ENCODE assay signal across 1 cellular context in the genomic region with DNA sequence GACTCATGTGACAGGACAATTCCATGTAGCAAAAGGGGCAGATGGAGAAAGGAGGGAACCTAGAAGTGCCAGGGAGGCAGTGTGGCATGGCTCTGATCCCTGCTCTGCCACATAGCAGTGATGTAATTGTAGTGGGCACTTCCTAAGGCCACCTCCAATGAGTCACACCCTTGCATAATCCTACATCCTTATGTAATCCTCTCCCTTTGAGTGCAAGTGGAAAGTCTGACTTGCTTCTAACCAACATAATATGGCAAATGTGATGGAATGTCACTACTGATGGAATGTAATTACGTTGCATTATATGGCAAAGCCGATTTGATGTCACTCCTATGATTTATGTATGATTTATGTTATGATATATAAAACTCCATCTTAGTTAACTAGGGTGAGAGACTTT.
TF ChIP-seq lines count a peak whose summit lies in the region.

No MANE protein-coding gene starts in this region.

TF ChIP-seq in K562, 482 proteins besides CTCF, POLR2A, EP300 and RAD21 (continued from another document and continues in another):
- TF ChIP-seq, protein P1, sequence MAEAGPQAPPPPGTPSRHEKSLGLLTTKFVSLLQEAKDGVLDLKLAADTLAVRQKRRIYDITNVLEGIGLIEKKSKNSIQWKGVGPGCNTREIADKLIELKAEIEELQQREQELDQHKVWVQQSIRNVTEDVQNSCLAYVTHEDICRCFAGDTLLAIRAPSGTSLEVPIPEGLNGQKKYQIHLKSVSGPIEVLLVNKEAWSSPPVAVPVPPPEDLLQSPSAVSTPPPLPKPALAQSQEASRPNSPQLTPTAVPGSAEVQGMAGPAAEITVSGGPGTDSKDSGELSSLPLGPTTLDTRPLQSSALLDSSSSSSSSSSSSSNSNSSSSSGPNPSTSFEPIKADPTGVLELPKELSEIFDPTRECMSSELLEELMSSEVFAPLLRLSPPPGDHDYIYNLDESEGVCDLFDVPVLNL (CRISPR knock-in tag; IDR thresholded peaks at IDR 0.05; ENCODE audit: low read depth), result no peak
- TF ChIP-seq KDM5B (IDR thresholded peaks at IDR 0.05; ENCODE audit: insufficient replicate concordance, low read depth, low read length), result no peak
- TF ChIP-seq TSC22D4 (tag; IDR thresholded peaks at IDR 0.05), result no peak
- no peak for TF ChIP-seq SIRT6 (IDR thresholded peaks at IDR 0.05; ENCODE audit: low read depth, low read length)
- 0 out of 2 replicates have a peak, but pooled peaks have one; percentile 27 for TF ChIP-seq ARID1B (IDR thresholded peaks at IDR 0.05)
- TF ChIP-seq, protein P2, sequence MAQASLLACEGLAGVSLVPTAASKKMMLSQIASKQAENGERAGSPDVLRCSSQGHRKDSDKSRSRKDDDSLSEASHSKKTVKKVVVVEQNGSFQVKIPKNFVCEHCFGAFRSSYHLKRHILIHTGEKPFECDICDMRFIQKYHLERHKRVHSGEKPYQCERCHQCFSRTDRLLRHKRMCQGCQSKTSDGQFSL (CRISPR knock-in tag; IDR thresholded peaks at IDR 0.05), result no peak
- TF ChIP-seq, protein P2 (tag; IDR thresholded peaks at IDR 0.05), result no peak
- TF ChIP-seq RBM39 (optimal IDR thresholded peaks at IDR 0.05; ENCODE audit: low read depth, low read length), result no peak
- no peak for TF ChIP-seq NCOA1 (IDR thresholded peaks at IDR 0.05; ENCODE audit: low read depth)
- no peak for TF ChIP-seq TARDBP (IDR thresholded peaks at IDR 0.05)
- peak; percentile 82 for TF ChIP-seq ATF7 (IDR thresholded peaks at IDR 0.05)
- TF ChIP-seq, protein P3, sequence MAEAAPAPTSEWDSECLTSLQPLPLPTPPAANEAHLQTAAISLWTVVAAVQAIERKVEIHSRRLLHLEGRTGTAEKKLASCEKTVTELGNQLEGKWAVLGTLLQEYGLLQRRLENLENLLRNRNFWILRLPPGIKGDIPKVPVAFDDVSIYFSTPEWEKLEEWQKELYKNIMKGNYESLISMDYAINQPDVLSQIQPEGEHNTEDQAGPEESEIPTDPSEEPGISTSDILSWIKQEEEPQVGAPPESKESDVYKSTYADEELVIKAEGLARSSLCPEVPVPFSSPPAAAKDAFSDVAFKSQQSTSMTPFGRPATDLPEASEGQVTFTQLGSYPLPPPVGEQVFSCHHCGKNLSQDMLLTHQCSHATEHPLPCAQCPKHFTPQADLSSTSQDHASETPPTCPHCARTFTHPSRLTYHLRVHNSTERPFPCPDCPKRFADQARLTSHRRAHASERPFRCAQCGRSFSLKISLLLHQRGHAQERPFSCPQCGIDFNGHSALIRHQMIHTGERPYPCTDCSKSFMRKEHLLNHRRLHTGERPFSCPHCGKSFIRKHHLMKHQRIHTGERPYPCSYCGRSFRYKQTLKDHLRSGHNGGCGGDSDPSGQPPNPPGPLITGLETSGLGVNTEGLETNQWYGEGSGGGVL (CRISPR knock-in tag; IDR thresholded peaks at IDR 0.05), result no peak
- no peak for TF ChIP-seq DNMT1 (IDR thresholded peaks at IDR 0.05)
- TF ChIP-seq ZBTB8A (IDR thresholded peaks at IDR 0.05; ENCODE audit: partially characterized antibody), result no peak
- no peak for TF ChIP-seq ZNF232 (CRISPR knock-in tag; IDR thresholded peaks at IDR 0.05)
- no peak for TF ChIP-seq ZNF717 (CRISPR knock-in tag; IDR thresholded peaks at IDR 0.05)
- no peak for TF ChIP-seq NR4A1 (CRISPR knock-in tag; IDR thresholded peaks at IDR 0.05)
- TF ChIP-seq NR4A1 (tag; IDR thresholded peaks at IDR 0.05), result no peak
- peak; percentile 94 for TF ChIP-seq FOSL1 (tag; conservative IDR thresholded peaks at IDR 0.05)
- TF ChIP-seq, protein P4, sequence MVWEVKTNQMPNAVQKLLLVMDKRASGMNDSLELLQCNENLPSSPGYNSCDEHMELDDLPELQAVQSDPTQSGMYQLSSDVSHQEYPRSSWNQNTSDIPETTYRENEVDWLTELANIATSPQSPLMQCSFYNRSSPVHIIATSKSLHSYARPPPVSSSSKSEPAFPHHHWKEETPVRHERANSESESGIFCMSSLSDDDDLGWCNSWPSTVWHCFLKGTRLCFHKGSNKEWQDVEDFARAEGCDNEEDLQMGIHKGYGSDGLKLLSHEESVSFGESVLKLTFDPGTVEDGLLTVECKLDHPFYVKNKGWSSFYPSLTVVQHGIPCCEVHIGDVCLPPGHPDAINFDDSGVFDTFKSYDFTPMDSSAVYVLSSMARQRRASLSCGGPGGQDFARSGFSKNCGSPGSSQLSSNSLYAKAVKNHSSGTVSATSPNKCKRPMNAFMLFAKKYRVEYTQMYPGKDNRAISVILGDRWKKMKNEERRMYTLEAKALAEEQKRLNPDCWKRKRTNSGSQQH (CRISPR knock-in tag; IDR thresholded peaks at IDR 0.05), result no peak
- TF ChIP-seq TBL1XR1 (IDR thresholded peaks at IDR 0.05; ENCODE audit: low read length in 2 of 2), result no peak
- TF ChIP-seq ZNF57 (CRISPR knock-in tag; IDR thresholded peaks at IDR 0.05), result no peak
- peak; percentile 88 for TF ChIP-seq JUN (IDR thresholded peaks at IDR 0.05; ENCODE audit: borderline replicate concordance, low read depth, low read length)
- TF ChIP-seq JUN (CRISPR knock-in tag; IDR thresholded peaks at IDR 0.05; ENCODE audit: borderline replicate concordance), result no peak
- TF ChIP-seq SMARCB1 (IDR thresholded peaks at IDR 0.05; ENCODE audit: insufficient read length, low read depth), result no peak
- TF ChIP-seq YY1 (IDR thresholded peaks at IDR 0.05; ENCODE audit: borderline replicate concordance in 1 of 3, control insufficient read depth in 1 of 3, extremely low read depth in 1 of 3, insufficient read depth in 3 of 3, insufficient read length in 1 of 3, insufficient replicate concordance in 2 of 3, low read depth in 1 of 3, low read length in 2 of 3), result no peak
- TF ChIP-seq NR2F6 (CRISPR knock-in tag; IDR thresholded peaks at IDR 0.05), result no peak
- TF ChIP-seq STAT5B (CRISPR knock-in tag; IDR thresholded peaks at IDR 0.05), result no peak
- TF ChIP-seq FIP1L1 (IDR thresholded peaks at IDR 0.05; ENCODE audit: low read depth, low read length, poor library complexity, severe bottlenecking), result no peak
- TF ChIP-seq ZFX (CRISPR knock-in tag; IDR thresholded peaks at IDR 0.05), result no peak
- TF ChIP-seq PCBP1 (IDR thresholded peaks at IDR 0.05; ENCODE audit: low read depth, low read length, poor library complexity, severe bottlenecking), result no peak
- TF ChIP-seq JUND (IDR thresholded peaks at IDR 0.05; ENCODE audit: borderline replicate concordance, low read depth, low read length), result peak; percentile 74; the same call in 1 of the 2 replicates
- TF ChIP-seq JUND (tag; IDR thresholded peaks at IDR 0.05; ENCODE audit: borderline replicate concordance, low read depth, low read length), result peak; percentile 84
- no peak for TF ChIP-seq CHD1 (IDR thresholded peaks at IDR 0.05; ENCODE audit: low read length)
- TF ChIP-seq, protein P5, sequence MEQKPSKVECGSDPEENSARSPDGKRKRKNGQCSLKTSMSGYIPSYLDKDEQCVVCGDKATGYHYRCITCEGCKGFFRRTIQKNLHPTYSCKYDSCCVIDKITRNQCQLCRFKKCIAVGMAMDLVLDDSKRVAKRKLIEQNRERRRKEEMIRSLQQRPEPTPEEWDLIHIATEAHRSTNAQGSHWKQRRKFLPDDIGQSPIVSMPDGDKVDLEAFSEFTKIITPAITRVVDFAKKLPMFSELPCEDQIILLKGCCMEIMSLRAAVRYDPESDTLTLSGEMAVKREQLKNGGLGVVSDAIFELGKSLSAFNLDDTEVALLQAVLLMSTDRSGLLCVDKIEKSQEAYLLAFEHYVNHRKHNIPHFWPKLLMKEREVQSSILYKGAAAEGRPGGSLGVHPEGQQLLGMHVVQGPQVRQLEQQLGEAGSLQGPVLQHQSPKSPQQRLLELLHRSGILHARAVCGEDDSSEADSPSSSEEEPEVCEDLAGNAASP (IDR thresholded peaks at IDR 0.05), result no peak
- no peak for TF ChIP-seq SAP30 (IDR thresholded peaks at IDR 0.05; ENCODE audit: borderline replicate concordance, insufficient read depth, low read depth, low read length, poor library complexity, severe bottlenecking)
- TF ChIP-seq TAL1 (IDR thresholded peaks at IDR 0.05), result no peak
- TF ChIP-seq CBX8 (IDR thresholded peaks at IDR 0.05; ENCODE audit: borderline replicate concordance, extremely low read depth, low read depth, low read length, poor library complexity, severe bottlenecking), result no peak
- TF ChIP-seq, protein P6, sequence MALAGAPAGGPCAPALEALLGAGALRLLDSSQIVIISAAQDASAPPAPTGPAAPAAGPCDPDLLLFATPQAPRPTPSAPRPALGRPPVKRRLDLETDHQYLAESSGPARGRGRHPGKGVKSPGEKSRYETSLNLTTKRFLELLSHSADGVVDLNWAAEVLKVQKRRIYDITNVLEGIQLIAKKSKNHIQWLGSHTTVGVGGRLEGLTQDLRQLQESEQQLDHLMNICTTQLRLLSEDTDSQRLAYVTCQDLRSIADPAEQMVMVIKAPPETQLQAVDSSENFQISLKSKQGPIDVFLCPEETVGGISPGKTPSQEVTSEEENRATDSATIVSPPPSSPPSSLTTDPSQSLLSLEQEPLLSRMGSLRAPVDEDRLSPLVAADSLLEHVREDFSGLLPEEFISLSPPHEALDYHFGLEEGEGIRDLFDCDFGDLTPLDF (CRISPR knock-in tag; IDR thresholded peaks at IDR 0.05), result no peak
- no peak for TF ChIP-seq ESRRA (IDR thresholded peaks at IDR 0.05; ENCODE audit: borderline replicate concordance, low read depth)
- TF ChIP-seq, protein P7, sequence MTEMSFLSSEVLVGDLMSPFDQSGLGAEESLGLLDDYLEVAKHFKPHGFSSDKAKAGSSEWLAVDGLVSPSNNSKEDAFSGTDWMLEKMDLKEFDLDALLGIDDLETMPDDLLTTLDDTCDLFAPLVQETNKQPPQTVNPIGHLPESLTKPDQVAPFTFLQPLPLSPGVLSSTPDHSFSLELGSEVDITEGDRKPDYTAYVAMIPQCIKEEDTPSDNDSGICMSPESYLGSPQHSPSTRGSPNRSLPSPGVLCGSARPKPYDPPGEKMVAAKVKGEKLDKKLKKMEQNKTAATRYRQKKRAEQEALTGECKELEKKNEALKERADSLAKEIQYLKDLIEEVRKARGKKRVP (CRISPR knock-in tag; IDR thresholded peaks at IDR 0.05), result no peak
- no peak for TF ChIP-seq ETV6 (IDR thresholded peaks at IDR 0.05; ENCODE audit: borderline replicate concordance in 1 of 2, low read depth in 2 of 2, low read length in 1 of 2)
- no peak for TF ChIP-seq ETV6 (CRISPR knock-in tag; IDR thresholded peaks at IDR 0.05; ENCODE audit: borderline replicate concordance)
- no peak for TF ChIP-seq NBN (IDR thresholded peaks at IDR 0.05; ENCODE audit: low read depth)
- TF ChIP-seq HDGF (IDR thresholded peaks at IDR 0.05), result no peak
- TF ChIP-seq, protein P8, sequence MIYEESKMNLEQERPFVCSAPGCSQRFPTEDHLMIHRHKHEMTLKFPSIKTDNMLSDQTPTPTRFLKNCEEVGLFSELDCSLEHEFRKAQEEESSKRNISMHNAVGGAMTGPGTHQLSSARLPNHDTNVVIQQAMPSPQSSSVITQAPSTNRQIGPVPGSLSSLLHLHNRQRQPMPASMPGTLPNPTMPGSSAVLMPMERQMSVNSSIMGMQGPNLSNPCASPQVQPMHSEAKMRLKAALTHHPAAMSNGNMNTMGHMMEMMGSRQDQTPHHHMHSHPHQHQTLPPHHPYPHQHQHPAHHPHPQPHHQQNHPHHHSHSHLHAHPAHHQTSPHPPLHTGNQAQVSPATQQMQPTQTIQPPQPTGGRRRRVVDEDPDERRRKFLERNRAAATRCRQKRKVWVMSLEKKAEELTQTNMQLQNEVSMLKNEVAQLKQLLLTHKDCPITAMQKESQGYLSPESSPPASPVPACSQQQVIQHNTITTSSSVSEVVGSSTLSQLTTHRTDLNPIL (CRISPR knock-in tag; IDR thresholded peaks at IDR 0.05), result no peak
- no peak for TF ChIP-seq HMG20A (CRISPR knock-in tag; conservative IDR thresholded peaks at IDR 0.05)
- no peak for TF ChIP-seq ZNF766 (CRISPR knock-in tag; conservative IDR thresholded peaks at IDR 0.05)
- no peak for TF ChIP-seq SIN3A (IDR thresholded peaks at IDR 0.05; ENCODE audit: borderline replicate concordance in 2 of 2, control insufficient read depth in 1 of 2, low read depth in 2 of 2, low read length in 2 of 2)
- TF ChIP-seq, protein P9, sequence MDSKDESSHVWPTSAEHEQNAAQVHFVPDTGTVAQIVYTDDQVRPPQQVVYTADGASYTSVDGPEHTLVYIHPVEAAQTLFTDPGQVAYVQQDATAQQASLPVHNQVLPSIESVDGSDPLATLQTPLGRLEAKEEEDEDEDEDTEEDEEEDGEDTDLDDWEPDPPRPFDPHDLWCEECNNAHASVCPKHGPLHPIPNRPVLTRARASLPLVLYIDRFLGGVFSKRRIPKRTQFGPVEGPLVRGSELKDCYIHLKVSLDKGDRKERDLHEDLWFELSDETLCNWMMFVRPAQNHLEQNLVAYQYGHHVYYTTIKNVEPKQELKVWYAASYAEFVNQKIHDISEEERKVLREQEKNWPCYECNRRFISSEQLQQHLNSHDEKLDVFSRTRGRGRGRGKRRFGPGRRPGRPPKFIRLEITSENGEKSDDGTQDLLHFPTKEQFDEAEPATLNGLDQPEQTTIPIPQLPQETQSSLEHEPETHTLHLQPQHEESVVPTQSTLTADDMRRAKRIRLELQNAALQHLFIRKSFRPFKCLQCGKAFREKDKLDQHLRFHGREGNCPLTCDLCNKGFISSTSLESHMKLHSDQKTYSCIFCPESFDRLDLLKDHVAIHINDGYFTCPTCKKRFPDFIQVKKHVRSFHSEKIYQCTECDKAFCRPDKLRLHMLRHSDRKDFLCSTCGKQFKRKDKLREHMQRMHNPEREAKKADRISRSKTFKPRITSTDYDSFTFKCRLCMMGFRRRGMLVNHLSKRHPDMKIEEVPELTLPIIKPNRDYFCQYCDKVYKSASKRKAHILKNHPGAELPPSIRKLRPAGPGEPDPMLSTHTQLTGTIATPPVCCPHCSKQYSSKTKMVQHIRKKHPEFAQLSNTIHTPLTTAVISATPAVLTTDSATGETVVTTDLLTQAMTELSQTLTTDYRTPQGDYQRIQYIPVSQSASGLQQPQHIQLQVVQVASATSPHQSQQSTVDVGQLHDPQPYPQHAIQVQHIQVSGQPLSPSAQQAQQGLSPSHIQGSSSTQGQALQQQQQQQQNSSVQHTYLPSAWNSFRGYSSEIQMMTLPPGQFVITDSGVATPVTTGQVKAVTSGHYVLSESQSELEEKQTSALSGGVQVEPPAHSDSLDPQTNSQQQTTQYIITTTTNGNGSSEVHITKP (IDR thresholded peaks at IDR 0.05; ENCODE audit: partially characterized antibody), result peak; percentile 95
- TF ChIP-seq, protein P10, sequence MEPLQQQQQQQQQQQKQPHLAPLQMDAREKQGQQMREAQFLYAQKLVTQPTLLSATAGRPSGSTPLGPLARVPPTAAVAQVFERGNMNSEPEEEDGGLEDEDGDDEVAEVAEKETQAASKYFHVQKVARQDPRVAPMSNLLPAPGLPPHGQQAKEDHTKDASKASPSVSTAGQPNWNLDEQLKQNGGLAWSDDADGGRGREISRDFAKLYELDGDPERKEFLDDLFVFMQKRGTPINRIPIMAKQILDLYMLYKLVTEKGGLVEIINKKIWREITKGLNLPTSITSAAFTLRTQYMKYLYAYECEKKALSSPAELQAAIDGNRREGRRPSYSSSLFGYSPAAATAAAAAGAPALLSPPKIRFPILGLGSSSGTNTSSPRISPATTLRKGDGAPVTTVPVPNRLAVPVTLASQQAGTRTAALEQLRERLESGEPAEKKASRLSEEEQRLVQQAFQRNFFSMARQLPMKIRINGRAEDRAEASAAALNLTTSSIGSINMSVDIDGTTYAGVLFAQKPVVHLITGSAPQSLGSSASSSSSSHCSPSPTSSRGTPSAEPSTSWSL (CRISPR knock-in tag; IDR thresholded peaks at IDR 0.05; ENCODE audit: borderline replicate concordance), result no peak
- TF ChIP-seq RB1 (IDR thresholded peaks at IDR 0.05; ENCODE audit: low read depth), result no peak
- no peak for TF ChIP-seq ZNF224 (CRISPR knock-in tag; IDR thresholded peaks at IDR 0.05)
- TF ChIP-seq ZNF354B (CRISPR knock-in tag; IDR thresholded peaks at IDR 0.05), result no peak
- TF ChIP-seq ARID2 (IDR thresholded peaks at IDR 0.05), result no peak
- no peak for TF ChIP-seq ZNF140 (CRISPR knock-in tag; IDR thresholded peaks at IDR 0.05)
